8 cellular contexts compared by ENCODE assay signal in the genomic region with DNA sequence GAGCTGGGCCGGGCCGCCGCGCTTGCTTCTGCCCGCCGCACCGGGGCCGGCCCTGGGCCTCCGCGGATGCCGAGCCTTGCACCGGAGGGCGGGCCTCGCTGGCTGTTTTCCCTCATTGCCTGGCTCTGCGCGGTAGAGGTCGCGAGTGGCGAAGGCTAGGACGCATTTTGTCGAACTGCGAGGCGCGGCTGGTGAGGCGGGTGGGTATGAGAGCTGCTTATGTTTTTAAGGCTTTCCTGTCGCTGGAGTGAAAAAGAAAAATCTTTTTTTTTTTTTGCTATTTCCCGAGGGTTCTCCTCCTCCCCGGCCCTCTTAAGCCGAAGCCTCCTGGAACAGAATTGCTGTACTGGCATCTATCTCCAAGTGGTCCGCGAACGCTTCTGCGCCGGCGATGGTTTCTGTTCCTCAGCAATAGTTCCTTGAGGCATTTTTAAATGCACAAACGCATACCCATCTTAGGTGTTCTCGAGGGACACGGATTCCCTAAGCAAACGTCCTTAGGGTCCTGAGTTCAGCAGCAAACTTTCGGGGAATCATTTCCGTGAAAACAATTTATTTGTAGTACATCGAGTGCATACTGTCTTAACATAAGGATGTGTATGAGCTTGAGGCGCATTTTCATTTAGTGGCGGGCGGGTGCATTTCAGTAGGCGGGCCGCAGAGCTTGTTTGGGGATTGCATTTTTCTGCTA. TPM values are rescaled to one million over a fixed set of nuclear protein-coding genes. Genes with fewer than 3 reads are reported as not detected.
A peak's percentile ranks its signal among the peaks of the same experiment; 100 is the strongest.
DNase-seq lines count a peak whose midpoint lies in the region; ATAC-seq and TF ChIP-seq lines count a peak whose summit lies in the region.

No MANE protein-coding gene starts in this region.

- peak overlapping the region; percentile 36 for H2AFZ ChIP-seq in DND-41 (ENCODE audit: low read depth, low read length)
- H2AFZ ChIP-seq in osteoblast (ENCODE audit: low read length): peak overlapping the region; percentile 77

- H3K4me2 ChIP-seq in DND-41 (ENCODE audit: insufficient read depth, low read length) (peak overlapping the region; percentile 77), osteoblast (ENCODE audit: insufficient read depth, low read length) (peak overlapping the region; percentile 77)

- peaks cover 78% of the 10 kb centered on the region for H3K4me1 Mint-ChIP-seq in activated naive CD4-positive, alpha-beta T cell treated with anti-CD3 and anti-CD28 coated beads, Interleukin-2, amount 50 U/mL, for 24 hours

- H3K27me3 Mint-ChIP-seq in activated naive CD4-positive, alpha-beta T cell treated with anti-CD3 and anti-CD28 coated beads, Interleukin-2, amount 50 U/mL, for 24 hours: no peaks in the 10 kb centered on the region

- H3K36me3 ChIP-seq in DND-41 (ENCODE audit: insufficient read depth, low read length) (peaks cover 45% of the 10 kb centered on the region), osteoblast (ENCODE audit: insufficient read depth, low read length) (peaks cover 7% of the 10 kb centered on the region), thymus (ENCODE audit: control insufficient read depth, insufficient read depth) (peaks cover 10% of the 10 kb centered on the region)

- CTCF ChIA-PET in RWPE1 (lab: Yijun Ruan, JAX): interaction anchor here (0.6 to 1.1 kb wide), 5 partner anchors 31 to 556 kb away, joined by 3 to 4 read pairs (median 3); no protein-coding TSS in a partner anchor

- TF ChIP-seq CTCF in DND-41 (IDR thresholded peaks at IDR 0.05; ENCODE audit: borderline replicate concordance, extremely low read depth, low read length, poor library complexity, severe bottlenecking): peak; percentile 54
- 0 out of 2 replicates have a peak, but pooled peaks have one; percentile 24 for TF ChIP-seq CTCF in RWPE1 (conservative IDR thresholded peaks at IDR 0.05; ENCODE audit: low read depth)
- no peak for TF ChIP-seq CTCF in osteoblast (IDR thresholded peaks at IDR 0.05; ENCODE audit: extremely low read depth, low read depth, low read length)

- no peaks in the 10 kb centered on the region for H3K9me3 ChIP-seq in DND-41 (ENCODE audit: insufficient read depth, low read length, severe bottlenecking)
- no peaks in the 10 kb centered on the region for H3K9me3 ChIP-seq in osteoblast (ENCODE audit: low read depth, low read length)
- no peaks in the 10 kb centered on the region for H3K9me3 ChIP-seq in thymus (ENCODE audit: control insufficient read depth)

- under 1% methylated on average over 47 of the region's 47 CpGs for WGBS in thymus

- H4K20me1 ChIP-seq in DND-41 (ENCODE audit: insufficient read depth, low read length) (peaks cover 22% of the 10 kb centered on the region; the same call in 1 of the 2 replicates), osteoblast (ENCODE audit: insufficient read depth, low read length) (peaks cover 7% of the 10 kb centered on the region)

- H3K4me3 Mint-ChIP-seq in activated naive CD4-positive, alpha-beta T cell treated with anti-CD3 and anti-CD28 coated beads, Interleukin-2, amount 50 U/mL, for 24 hours: peak overlapping the region; percentile 97

- DNase-seq in DND-41 (peak; percentile 71), HuH-7 (ENCODE audit: low spot score) (peak; percentile 62), RWPE1 (ENCODE audit: low spot score) (peak; percentile 52), glomerular visceral epithelial cell (ENCODE audit: extremely low spot score) (peak; percentile 54), osteoblast (ENCODE audit: insufficient read length, low spot score, missing footprints) (peak; percentile 90)

- H3K27ac ChIP-seq in DND-41 (ENCODE audit: low read length): peak overlapping the region; percentile 90
- H3K27ac ChIP-seq in RWPE1: peak overlapping the region; percentile 95
- H3K27ac ChIP-seq in osteoblast (ENCODE audit: low read depth, low read length): peak overlapping the region; percentile 51
- H3K27ac ChIP-seq in thymus (ENCODE audit: low read depth): peak overlapping the region; percentile 99

- POLR2A ChIA-PET in RWPE1 (lab: Yijun Ruan, JAX; ENCODE audit: low non-redundant PET): interaction anchor here (0.6 to 1.1 kb wide), 3 partner anchors 18 to 226 kb away, joined by 3 to 4 read pairs (median 3); no protein-coding TSS in a partner anchor

- H3K9me3 Mint-ChIP-seq in activated naive CD4-positive, alpha-beta T cell treated with anti-CD3 and anti-CD28 coated beads, Interleukin-2, amount 50 U/mL, for 24 hours: no peaks in the 10 kb centered on the region

- peak overlapping the region; percentile 90 for H3K9ac ChIP-seq in DND-41 (ENCODE audit: low read depth, low read length)

- H3K36me3 Mint-ChIP-seq in activated naive CD4-positive, alpha-beta T cell treated with anti-CD3 and anti-CD28 coated beads, Interleukin-2, amount 50 U/mL, for 24 hours: peaks cover 28% of the 10 kb centered on the region

- peak overlapping the region; percentile 96 for H3K27ac Mint-ChIP-seq in activated naive CD4-positive, alpha-beta T cell treated with anti-CD3 and anti-CD28 coated beads, Interleukin-2, amount 50 U/mL, for 24 hours

- ATAC-seq in DND-41 (ENCODE audit: insufficient read depth, low read depth): peak; percentile 30
- peak; percentile 41 for ATAC-seq in GM21529 (IDR thresholded peaks at IDR 0.05; ENCODE audit: unreplicated experiment)

- H3K4me1 ChIP-seq in DND-41 (ENCODE audit: insufficient read depth, low read length) (peaks cover 59% of the 10 kb centered on the region), osteoblast (ENCODE audit: insufficient read depth, low read length) (peaks cover 15% of the 10 kb centered on the region), thymus (ENCODE audit: control insufficient read depth, insufficient read depth, low read length) (peaks cover 20% of the 10 kb centered on the region)

- H3K79me2 ChIP-seq in DND-41 (ENCODE audit: insufficient read depth, low read length) (peaks cover 68% of the 10 kb centered on the region), osteoblast (ENCODE audit: insufficient read depth, low read length) (peaks cover 42% of the 10 kb centered on the region)

- H3K4me3 ChIP-seq in DND-41 (ENCODE audit: low read depth in 1 of 2, low read length in 2 of 2) (peak overlapping the region; percentile 51 to 74), osteoblast (ENCODE audit: insufficient read depth, low read length) (peak overlapping the region; percentile 94), thymus (ENCODE audit: low read length) (peak overlapping the region; percentile 97)

- H3K27me3 ChIP-seq in DND-41 (ENCODE audit: insufficient read depth, low read length, poor library complexity) (no peaks in the 10 kb centered on the region), osteoblast (ENCODE audit: insufficient read depth, low read length) (no peaks in the 10 kb centered on the region), thymus (ENCODE audit: control insufficient read depth, insufficient read depth) (no peaks in the 10 kb centered on the region)

RNA-seq across cellular contexts. Expression of gene RESF1, which starts 0.6 kb away (rescaled TPM):
- 23.6 and 31.5 TPM in 2 replicates for total RNA-seq in osteoblast
- 323 TPM for polyA plus RNA-seq in thymus

Comparison
In these comparisons a context has a peak if more than half of its experiments do, and no peak if none do; other contexts are left out.
1. Peak in every context shown above with its lines: DNase-seq, ATAC-seq, H3K4me3 ChIP-seq and H3K27ac ChIP-seq.